ENCODE assay signal across 13 cellular contexts in the genomic region with DNA sequence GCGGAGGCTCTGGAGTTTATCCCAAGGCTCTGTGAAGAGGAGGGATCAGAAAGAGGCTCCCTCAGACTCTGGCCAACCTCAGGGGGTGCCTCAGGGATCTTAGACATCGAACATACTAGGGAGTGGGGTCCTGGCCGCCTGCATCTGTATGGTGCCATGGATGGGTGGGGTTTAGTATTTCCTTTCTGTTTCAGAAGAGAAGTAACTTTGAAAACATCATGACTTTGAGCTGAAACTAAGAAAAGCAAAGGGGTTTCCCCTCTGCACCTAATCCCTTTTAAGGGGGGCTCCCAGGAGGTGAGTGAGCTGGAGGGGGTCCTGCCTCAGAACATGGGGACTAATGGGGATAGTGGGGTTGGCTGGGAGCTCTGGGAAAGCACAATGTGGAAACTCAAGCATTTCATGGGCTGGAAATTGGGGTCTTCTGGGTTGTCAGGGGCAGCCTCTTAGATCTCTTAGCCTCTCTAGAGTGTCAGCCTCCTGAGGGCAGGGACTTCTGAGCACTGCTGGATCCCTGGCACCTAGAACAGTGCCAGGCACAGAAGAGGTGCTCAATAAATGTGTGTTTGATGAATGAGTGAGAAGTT. TPM values are rescaled to one million over a fixed set of nuclear protein-coding genes. Genes with fewer than 3 reads are reported as not detected.
DNase-seq lines count a peak whose midpoint lies in the region; ATAC-seq and FAIRE-seq lines count a peak whose summit lies in the region.
"Had no signal": no experiment of that assay in that cellular context is flagged by ENCODE, and none has a peak within 500 bp of the region (broad histone marks: within the 10 kb centered on the region; RNA-seq: fewer than 3 reads in every experiment).

No MANE protein-coding gene starts in this region.

- H3K4me1 ChIP-seq in CD4-positive, CD25-positive, alpha-beta regulatory T cell (ENCODE audit: control insufficient read depth, insufficient read depth, low read length, poor library complexity, severe bottlenecking), result peaks cover 94% of the 10 kb centered on the region

- H3K4me1 Mint-ChIP-seq in CD4-positive, CD25-positive, alpha-beta regulatory T cell, result peaks cover 1 to 90% (median 65%) of the 10 kb centered on the region in 4 donors
- H3K4me1 Mint-ChIP-seq in T-helper 1 cell treated with Interleukin-12 subunit alpha and Interleukin-12 subunit beta and Interleukin-4 antibody, amounts not matched to agents 30 μg/mL and 1 μg/mL, for 36 hours (ENCODE audit: low read depth), result peaks cover 86% of the 10 kb centered on the region
- H3K4me1 Mint-ChIP-seq in immature natural killer cell, result peaks cover 87 to 89% of the 10 kb centered on the region in 2 donors

- peak overlapping the region; percentile 37 for H3K4me3 ChIP-seq in CD4-positive, CD25-positive, alpha-beta regulatory T cell (ENCODE audit: low read depth, low read length)
- H3K4me3 ChIP-seq: coronary artery had no signal

- peak overlapping the region; percentile 75 to 92 (median 85) for H3K4me3 Mint-ChIP-seq in CD4-positive, CD25-positive, alpha-beta regulatory T cell
- peak overlapping the region; percentile 73 for H3K4me3 Mint-ChIP-seq in T-helper 1 cell treated with Interleukin-12 subunit alpha and Interleukin-12 subunit beta and Interleukin-4 antibody, amounts not matched to agents 30 μg/mL and 1 μg/mL, for 36 hours
- H3K4me3 Mint-ChIP-seq in immature natural killer cell, result peak overlapping the region; percentile 17 to 79 (median 39)

- no peaks in the 10 kb centered on the region for H3K27me3 Mint-ChIP-seq in CD4-positive, CD25-positive, alpha-beta regulatory T cell
- no peaks in the 10 kb centered on the region for H3K27me3 Mint-ChIP-seq in T-helper 1 cell treated with Interleukin-12 subunit alpha and Interleukin-12 subunit beta and Interleukin-4 antibody, amounts not matched to agents 30 μg/mL and 1 μg/mL, for 36 hours (ENCODE audit: low read depth)
- H3K27me3 Mint-ChIP-seq in immature natural killer cell (ENCODE audit: low read depth in 3 of 3), result peaks cover 2 to 9% (median 6%) of the 10 kb centered on the region in 3 donors

- H3K9me3 ChIP-seq in CD4-positive, CD25-positive, alpha-beta regulatory T cell (ENCODE audit: control insufficient read depth in 2 of 2, low read length in 2 of 2), result no peaks in the 10 kb centered on the region

- ATAC-seq in CD4-positive, CD25-positive, alpha-beta regulatory T cell (ENCODE audit: low read depth in 2 of 2), result peak; percentile 14 to 35
- ATAC-seq in GM21515 (IDR thresholded peaks at IDR 0.05; ENCODE audit: unreplicated experiment) (no peak), HG02938 (IDR thresholded peaks at IDR 0.05; ENCODE audit: unreplicated experiment) (no peak)

- DNase-seq in CD4-positive, CD25-positive, alpha-beta regulatory T cell, result peak in 2 of 3 donors; percentile 48 to 83
- DNase-seq in GM18507 (ENCODE audit: extremely low spot score, insufficient read length, low read depth) (no peak), immature natural killer cell (no peak), KBM-7 (no peak), OCI-M1 (lab: John Stamatoyannopoulos, UW) (no peak)
- DNase-seq: NCI-H2107 had no signal

- peaks cover 41% of the 10 kb centered on the region for H3K36me3 Mint-ChIP-seq in CD4-positive, CD25-positive, alpha-beta regulatory T cell
- H3K36me3 Mint-ChIP-seq in T-helper 1 cell treated with Interleukin-12 subunit alpha and Interleukin-12 subunit beta and Interleukin-4 antibody, amounts not matched to agents 30 μg/mL and 1 μg/mL, for 36 hours (ENCODE audit: low read depth), result peaks cover 83% of the 10 kb centered on the region
- H3K36me3 Mint-ChIP-seq in immature natural killer cell, result peaks cover 31 to 46% (median 32%) of the 10 kb centered on the region in 3 donors

- peak overlapping the region; percentile 90 to 98 (median 98) for H3K27ac Mint-ChIP-seq in CD4-positive, CD25-positive, alpha-beta regulatory T cell
- peak overlapping the region; percentile 93 for H3K27ac Mint-ChIP-seq in T-helper 1 cell treated with Interleukin-12 subunit alpha and Interleukin-12 subunit beta and Interleukin-4 antibody, amounts not matched to agents 30 μg/mL and 1 μg/mL, for 36 hours
- H3K27ac Mint-ChIP-seq in immature natural killer cell, result peak overlapping the region; percentile 91 to 99 (median 94)

- in situ Hi-C loops in KBM-7 (cut with MboI; ENCODE audit: low pct_unique_long_range_greater_than_20kb, low sequenced_read_pairs), result no loop called here

- FAIRE-seq in GM18507 (lab: Jason Lieb, UNC), result peak; percentile 93
- FAIRE-seq: RCC 7860 had no signal

- peaks cover 34% of the 10 kb centered on the region for H3K36me3 ChIP-seq in CD4-positive, CD25-positive, alpha-beta regulatory T cell (ENCODE audit: control insufficient read depth, insufficient read depth, low read length)

- peaks cover 0 to 4% (median 0%) of the 10 kb centered on the region in 7 donors for H3K9me3 Mint-ChIP-seq in CD4-positive, CD25-positive, alpha-beta regulatory T cell
- peaks cover 14% of the 10 kb centered on the region for H3K9me3 Mint-ChIP-seq in T-helper 1 cell treated with Interleukin-12 subunit alpha and Interleukin-12 subunit beta and Interleukin-4 antibody, amounts not matched to agents 30 μg/mL and 1 μg/mL, for 36 hours
- H3K9me3 Mint-ChIP-seq in immature natural killer cell, result peaks cover 0 to 2% (median 0%) of the 10 kb centered on the region in 6 donors

- peak overlapping the region; percentile 87 for H3K27ac ChIP-seq in CD4-positive, CD25-positive, alpha-beta regulatory T cell (ENCODE audit: insufficient read depth, low read length, poor library complexity, severe bottlenecking)
- H3K27ac ChIP-seq: coronary artery had no signal

- H3K27me3 ChIP-seq in CD4-positive, CD25-positive, alpha-beta regulatory T cell (ENCODE audit: control insufficient read depth, insufficient read depth, low read length), result no peaks in the 10 kb centered on the region

RNA-seq across cellular contexts. Expression of gene SSTR3, which starts 11.8 kb away (rescaled TPM):
- total RNA-seq in CD4-positive, CD25-positive, alpha-beta regulatory T cell, result 4.3 TPM
- 1 to 10 TPM; 2.5 to 4.4 (median 3.6) TPM for polyA plus RNA-seq in CD4-positive, CD25-positive, alpha-beta regulatory T cell
- polyA plus RNA-seq in immature natural killer cell, result not detected
- total RNA-seq: myocyte, skeletal muscle tissue had no signal

RNA-seq across cellular contexts. Expression of gene RAC2, which starts 20.0 kb away (rescaled TPM):
- 537 TPM for total RNA-seq in CD4-positive, CD25-positive, alpha-beta regulatory T cell
- polyA plus RNA-seq in CD4-positive, CD25-positive, alpha-beta regulatory T cell, result 1,000 to 10,000 TPM in 2 of 4 donors, 100 to 1,000 TPM in 2; 861 to 1,162 (median 988) TPM
- 1,000 to 10,000 TPM in 2 of 3 donors, 100 to 1,000 TPM in 1; 962 to 1,843 (median 1,262) TPM for polyA plus RNA-seq in immature natural killer cell
- total RNA-seq: myocyte had no signal

RNA-seq across cellular contexts. Expression of gene C1QTNF6, which starts 36.0 kb away (rescaled TPM):
- 13.6 TPM for total RNA-seq in CD4-positive, CD25-positive, alpha-beta regulatory T cell
- 1 to 10 TPM; 1.6 to 2.4 (median 2.1) TPM for polyA plus RNA-seq in CD4-positive, CD25-positive, alpha-beta regulatory T cell
- 1 to 10 TPM in 2 of 3 donors, not detected in 1; 1.5 to 1.8 TPM for polyA plus RNA-seq in immature natural killer cell

RNA-seq across cellular contexts. Expression of gene CYTH4, which starts 58.2 kb away (rescaled TPM):
- 153 TPM for total RNA-seq in CD4-positive, CD25-positive, alpha-beta regulatory T cell
- 10 to 100 TPM; 47.4 to 56.9 (median 48.9) TPM for polyA plus RNA-seq in CD4-positive, CD25-positive, alpha-beta regulatory T cell
- polyA plus RNA-seq in immature natural killer cell, result 10 to 100 TPM; 42.5 to 95.4 (median 54.1) TPM
- total RNA-seq: myocyte had no signal

Comparison
In these comparisons a context has a peak if more than half of its experiments do, and no peak if none do; other contexts are left out.
1. ATAC-seq: peak in CD4-positive, CD25-positive, alpha-beta regulatory T cell (2 of 2); none in GM21515 (single experiment) and HG02938 (single experiment).
2. DNase-seq: peak in CD4-positive, CD25-positive, alpha-beta regulatory T cell (2 of 3); none in GM18507 (single experiment), immature natural killer cell (0 of 3), KBM-7 (single experiment) and OCI-M1 (single experiment).
3. Peak in every context shown above with its lines, with median percentiles within 50 percentile points of each other: H3K27ac Mint-ChIP-seq and H3K4me3 Mint-ChIP-seq.